19 cellular contexts compared by ENCODE assay signal in genomic region chr2:181170256-181170655, GRCh38.
DNase-seq lines count a peak whose midpoint lies in the region; ATAC-seq and TF ChIP-seq lines count a peak whose summit lies in the region.
"Had no signal": no experiment of that assay in that cellular context is flagged by ENCODE, and none has a peak within 500 bp of the region (broad histone marks: within the 10 kb centered on the region; RNA-seq: fewer than 3 reads in every experiment).

No MANE protein-coding gene starts in this region.

- H3K9me3 Mint-ChIP-seq in CD4-positive, alpha-beta memory T cell = peaks cover 5 to 33% (median 22%) of the 10 kb centered on the region in 8 donors
- H3K9me3 Mint-ChIP-seq in central memory CD8-positive, alpha-beta T cell = peaks cover 25% of the 10 kb centered on the region
- H3K9me3 Mint-ChIP-seq: type B pancreatic cell had no signal

- H3K36me3 Mint-ChIP-seq in CD4-positive, alpha-beta memory T cell = peaks cover 16 to 39% of the 10 kb centered on the region in 2 donors
- peaks cover 10% of the 10 kb centered on the region for H3K36me3 Mint-ChIP-seq in central memory CD8-positive, alpha-beta T cell (ENCODE audit: insufficient read depth)

- no peak overlapping the region for H3K4me3 ChIP-seq in CD4-positive, alpha-beta memory T cell (ENCODE audit: low read length in 2 of 2)
- H3K4me3 ChIP-seq in GM12864 (ENCODE audit: low read depth, low read length) = no peak overlapping the region
- H3K4me3 ChIP-seq: cardiac muscle cell, MG63, stomach had no signal

- POLR2A ChIA-PET in CD4-positive, alpha-beta memory T cell (lab: Charles Lee; ENCODE audit: partially characterized antibody) = interaction anchor here (0.9 to 2.8 kb wide), 6 partner anchors 23 to 287 kb away, joined by 3 to 11 read pairs (median 6); partner anchors contain the start of gene ITGA4

- no peaks in the 10 kb centered on the region for H3K27me3 Mint-ChIP-seq in CD4-positive, alpha-beta memory T cell
- H3K27me3 Mint-ChIP-seq in central memory CD8-positive, alpha-beta T cell = no peaks in the 10 kb centered on the region

- CTCF ChIA-PET in CD4-positive, alpha-beta memory T cell (lab: Charles Lee; ENCODE audit: partially characterized antibody) = interaction anchor here (0.8 to 1.9 kb wide), 3 partner anchors 8 to 134 kb away, joined by 3 to 6 read pairs (median 3); no protein-coding TSS in a partner anchor

- peaks cover 48% of the 10 kb centered on the region for H3K4me1 ChIP-seq in CD4-positive, alpha-beta memory T cell (ENCODE audit: insufficient read depth, low read length)
- H3K4me1 ChIP-seq: stomach had no signal

- peak overlapping the region; percentile 5 for H3K27ac ChIP-seq in CD4-positive, alpha-beta memory T cell (ENCODE audit: low read depth, low read length)
- H3K27ac ChIP-seq: cardiac muscle cell, stomach had no signal

- peak overlapping the region in 7 of 8 donors; percentile 18 to 72 (median 57) for H3K4me3 Mint-ChIP-seq in CD4-positive, alpha-beta memory T cell
- no peak overlapping the region for H3K4me3 Mint-ChIP-seq in central memory CD8-positive, alpha-beta T cell
- H3K4me3 Mint-ChIP-seq: activated T-helper 1 cell treated with anti-CD3 and anti-CD28 coated beads, Interleukin-12 subunit alpha, Interleukin-12 subunit beta, Interleukin-2, Interleukin-4 antibody, amounts not matched to agents 30 ng/mL and 10 ng/mL and 1 ng/mL, durations not matched to agents 14 hours and 24 hours and 36 hours; type B pancreatic cell had no signal

- ATAC-seq in HG03460 (IDR thresholded peaks at IDR 0.05; ENCODE audit: unreplicated experiment) (peak; percentile 69), GM18867 (IDR thresholded peaks at IDR 0.05; ENCODE audit: unreplicated experiment) (no peak)
- ATAC-seq in central memory CD8-positive, alpha-beta T cell (replicated peaks; ENCODE audit: extremely low read depth, poor library complexity, severe bottlenecking) = no peak
- ATAC-seq: SK-N-SH treated with all-trans-retinoic acid at 6 μM for 48 hours had no signal

- H3K36me3 ChIP-seq in CD4-positive, alpha-beta memory T cell (ENCODE audit: insufficient read depth, low read length) = no peaks in the 10 kb centered on the region
- H3K36me3 ChIP-seq: cardiac muscle cell, MG63, stomach had no signal

- H3K27ac Mint-ChIP-seq in CD4-positive, alpha-beta memory T cell = peak overlapping the region; percentile 70 to 95 (median 86)
- H3K27ac Mint-ChIP-seq in central memory CD8-positive, alpha-beta T cell (ENCODE audit: low read depth) = peak overlapping the region; percentile 68
- H3K27ac Mint-ChIP-seq: activated T-helper 1 cell treated with anti-CD3 and anti-CD28 coated beads, Interleukin-12 subunit alpha, Interleukin-12 subunit beta, Interleukin-2, Interleukin-4 antibody, amounts not matched to agents 30 ng/mL and 10 ng/mL and 1 ng/mL, durations not matched to agents 14 hours and 24 hours and 36 hours; type B pancreatic cell had no signal

- H3K9me3 ChIP-seq in CD4-positive, alpha-beta memory T cell (ENCODE audit: control insufficient read depth in 1 of 2, low read length in 2 of 2) = no peaks in the 10 kb centered on the region

- no peaks in the 10 kb centered on the region for H3K27me3 ChIP-seq in CD4-positive, alpha-beta memory T cell (ENCODE audit: insufficient read depth, low read length)
- H3K27me3 ChIP-seq: cardiac muscle cell, MG63, stomach had no signal

- DNase-seq in CD4-positive, alpha-beta memory T cell = peak in 1 of 5 donors; percentile 20
- DNase-seq in GM12864 (ENCODE audit: low read depth) = peak; percentile 44
- DNase-seq in central memory CD8-positive, alpha-beta T cell (ENCODE audit: low spot score in 2 of 2) = no peak
- no peak for DNase-seq in NCI-H2107 treated with DMSO at 0.1 percent for 48 hours (lab: John Stamatoyannopoulos, UW; ENCODE audit: unreplicated experiment)
- no peak for DNase-seq in NCI-H1930 (lab: John Stamatoyannopoulos, UW)
- DNase-seq: AML-193, Calu3, hypothalamus, kidney, MG63, NCI-H1694, NCI-H226, stomach had no signal

- peaks cover 30 to 58% (median 44%) of the 10 kb centered on the region in 4 donors for H3K4me1 Mint-ChIP-seq in CD4-positive, alpha-beta memory T cell
- H3K4me1 Mint-ChIP-seq in central memory CD8-positive, alpha-beta T cell = peaks cover 42% of the 10 kb centered on the region

- TF ChIP-seq CTCF in GM12864 (IDR thresholded peaks at IDR 0.05; ENCODE audit: low read depth, low read length, missing control alignments) = no peak

- intact Hi-C loops in CD4-positive, alpha-beta memory T cell (cut with micrococcal nuclease) = no loop called here
